Comparison of ENCODE assay signal across 20 cellular contexts in the genomic region with DNA sequence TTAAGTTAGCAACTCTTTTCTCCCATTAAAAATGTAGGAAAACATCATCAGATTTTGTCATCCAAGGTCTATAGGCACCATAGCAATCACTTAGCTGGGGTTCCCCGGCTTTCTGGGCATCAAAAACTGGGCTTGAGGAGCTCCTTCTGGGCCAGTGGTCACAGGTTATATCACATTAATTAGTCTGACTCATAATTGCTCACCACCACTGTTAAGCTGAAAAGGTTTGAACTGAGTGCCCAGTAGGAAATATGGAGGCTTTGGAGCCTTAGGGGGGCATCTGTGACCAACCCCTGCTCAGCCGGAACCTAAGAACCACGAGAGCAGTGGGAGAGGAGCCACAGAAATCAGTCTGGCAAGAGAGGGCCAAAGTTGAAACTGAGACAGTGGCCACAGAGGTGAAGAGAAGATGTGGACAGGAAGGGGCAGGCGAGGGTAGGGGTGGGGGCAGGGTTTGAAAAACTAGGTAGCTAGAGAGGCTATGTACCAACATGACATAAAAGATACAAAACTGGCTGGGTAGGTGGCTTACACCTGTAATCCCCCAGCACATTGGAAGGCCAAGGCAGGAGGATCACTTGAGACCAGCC.
"Had no signal": no experiment of that assay in that cellular context is flagged by ENCODE, and none has a peak within 500 bp of the region (broad histone marks: within the 10 kb centered on the region; RNA-seq: fewer than 3 reads in every experiment).

No MANE protein-coding gene starts in this region.

- DNase-seq: activated CD4-positive, alpha-beta T cell treated with anti-CD3 and anti-CD28 coated beads for 1 hour; activated CD4-positive, alpha-beta T cell treated with anti-CD3 and anti-CD28 coated beads, Interleukin-2, amount 50 U/mL, for 4 hours; activated effector memory CD4-positive, alpha-beta T cell treated with Interleukin-2 at 50 U/mL for 16 hours; activated naive CD4-positive, alpha-beta T cell treated with anti-CD3 and anti-CD28 coated beads, Interleukin-2, amount 50 U/mL, for 16 hours; activated T-cell treated with anti-CD3 and anti-CD28 coated beads, Interleukin-2, amount 50 U/mL, for 24 hours; brain microvascular endothelial cell; effector memory CD4-positive, alpha-beta T cell; gastrocnemius medialis; heart left ventricle; left colon; mucosa of descending colon; naive thymus-derived CD4-positive, alpha-beta T cell; pancreas; stimulated activated CD4-positive, alpha-beta T cell treated with anti-CD3 and anti-CD28 coated beads, Interleukin-12 subunit alpha, Interleukin-12 subunit beta, amount 100 ng/mL, for 4 hours; stimulated activated CD4-positive, alpha-beta T cell treated with anti-CD3 and anti-CD28 coated beads, Interleukin-2, amount 100 ng/mL, for 24 hours; T-helper 1 cell; T1000 had no signal

- H3K27me3 ChIP-seq: brain microvascular endothelial cell, gastrocnemius medialis, pancreas had no signal

- FAIRE-seq: pancreas had no signal

- H3K27ac ChIP-seq: brain microvascular endothelial cell, epithelial cell of prostate, gastrocnemius medialis, pancreas, VCaP had no signal

- H3K4me3 ChIP-seq: gastrocnemius medialis, heart left ventricle, mucosa of descending colon, pancreas had no signal

- ATAC-seq: gastrocnemius medialis; left colon; mucosa of descending colon; naive thymus-derived CD4-positive, alpha-beta T cell; pancreas; stimulated activated effector memory CD8-positive, alpha-beta T cell treated with anti-CD3 and anti-CD28 coated beads, Interleukin-12 subunit alpha, Interleukin-12 subunit beta, amount 100 ng/mL, for 72 hours had no signal

- H3K9me3 ChIP-seq: gastrocnemius medialis, heart left ventricle, mucosa of descending colon, pancreas had no signal

- H3K36me3 ChIP-seq: brain microvascular endothelial cell, gastrocnemius medialis, heart left ventricle, pancreas had no signal

- H3K4me1 ChIP-seq: gastrocnemius medialis, pancreas had no signal
